In the genomic region with DNA sequence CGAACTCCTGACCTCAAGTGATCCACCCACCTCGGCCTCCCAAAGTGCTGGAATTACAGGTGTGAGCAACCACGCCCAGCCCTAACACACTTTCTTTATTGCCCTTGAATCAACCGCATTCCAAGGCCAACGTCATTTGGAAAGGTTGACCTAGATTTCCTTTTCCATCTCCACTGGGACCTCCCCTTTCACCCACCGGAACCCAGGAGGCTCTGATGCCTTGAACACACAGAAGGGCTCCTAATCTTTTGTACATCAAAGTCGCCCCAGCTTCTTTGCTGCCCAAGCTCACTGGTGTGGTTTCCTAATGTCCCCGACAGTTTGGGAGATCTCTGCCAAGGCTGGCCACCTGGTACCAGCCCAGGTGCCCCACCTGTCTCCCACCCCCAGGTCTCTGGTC, we compare ENCODE assay signal across 10 cellular contexts. TPM values are rescaled to one million over a fixed set of nuclear protein-coding genes. Genes with fewer than 3 reads are reported as not detected.
DNase-seq lines count a peak whose midpoint lies in the region; ATAC-seq and TF ChIP-seq lines count a peak whose summit lies in the region.
"Had no signal": no experiment of that assay in that cellular context is flagged by ENCODE, and none has a peak within 500 bp of the region (broad histone marks: within the 10 kb centered on the region; RNA-seq: fewer than 3 reads in every experiment).

No MANE protein-coding gene starts in this region.

- H3K27me3 Mint-ChIP-seq in activated CD4-positive, alpha-beta memory T cell treated with anti-CD3 and anti-CD28 coated beads, Interleukin-2, amount 10 ng/mL, durations not matched to agents 7 days and 5 days, result no peaks in the 10 kb centered on the region
- peaks cover 8% of the 10 kb centered on the region for H3K27me3 Mint-ChIP-seq in type B pancreatic cell

- peaks cover 17% of the 10 kb centered on the region for H3K4me1 ChIP-seq in cardiac muscle cell (ENCODE audit: low read depth)

- H3K4me3 ChIP-seq in cardiac muscle cell, result no peak overlapping the region

- CTCF ChIA-PET in activated CD4-positive, alpha-beta memory T cell treated with anti-CD3 and anti-CD28 coated beads, Interleukin-2, amount 10 ng/mL, durations not matched to agents 7 days and 5 days (lab: Charles Lee), result interaction anchor here (0.7 to 1.0 kb wide), 3 partner anchors 10 to 127 kb away, joined by 3 to 5 read pairs (median 4); no protein-coding TSS in a partner anchor

- POLR2A ChIA-PET in activated CD4-positive, alpha-beta memory T cell treated with anti-CD3 and anti-CD28 coated beads, Interleukin-2, amount 10 ng/mL, durations not matched to agents 7 days and 5 days (lab: Charles Lee), result interaction anchor here (0.9 to 2.1 kb wide), 5 partner anchors 10 to 128 kb away, joined by 4 to 15 read pairs (median 6); partner anchors contain the start of gene CAB39

- H3K27ac ChIP-seq in cardiac muscle cell, result peak overlapping the region; percentile 22

- no peak overlapping the region for H3K4me3 Mint-ChIP-seq in activated CD4-positive, alpha-beta memory T cell treated with anti-CD3 and anti-CD28 coated beads, Interleukin-2, amount 10 ng/mL, durations not matched to agents 7 days and 5 days
- no peak overlapping the region for H3K4me3 Mint-ChIP-seq in type B pancreatic cell

- intact Hi-C loops in Right ventricle myocardium inferior (cut with DNase I) (loop anchor here (5.0 kb wide), 1 partner anchor 126 kb away; no protein-coding TSS in a partner anchor), left colon (cut with DNase I, micrococcal nuclease) (no loop called here)

- H3K27ac Mint-ChIP-seq in activated CD4-positive, alpha-beta memory T cell treated with anti-CD3 and anti-CD28 coated beads, Interleukin-2, amount 10 ng/mL, durations not matched to agents 7 days and 5 days, result peak overlapping the region; percentile 89
- peak overlapping the region; percentile 55 for H3K27ac Mint-ChIP-seq in type B pancreatic cell

- H3K27me3 ChIP-seq in cardiac muscle cell, result no peaks in the 10 kb centered on the region

- H3K9me3 Mint-ChIP-seq in activated CD4-positive, alpha-beta memory T cell treated with anti-CD3 and anti-CD28 coated beads, Interleukin-2, amount 10 ng/mL, durations not matched to agents 7 days and 5 days, result no peaks in the 10 kb centered on the region
- peaks cover 5% of the 10 kb centered on the region for H3K9me3 Mint-ChIP-seq in type B pancreatic cell

- no peak for ATAC-seq in Right ventricle myocardium inferior
- ATAC-seq in left colon, result peak; percentile 77
- ATAC-seq in HG03097 (IDR thresholded peaks at IDR 0.05; ENCODE audit: low FRiP score, unreplicated experiment), result no peak
- no peak for ATAC-seq in SK-N-SH treated with all-trans-retinoic acid at 6 μM for 48 hours
- ATAC-seq in HG03565 (IDR thresholded peaks at IDR 0.05; ENCODE audit: unreplicated experiment), result no peak

- no peaks in the 10 kb centered on the region for H3K36me3 ChIP-seq in cardiac muscle cell

- no peaks in the 10 kb centered on the region for H3K9me3 ChIP-seq in cardiac muscle cell (ENCODE audit: low read depth)

- H3K36me3 Mint-ChIP-seq in activated CD4-positive, alpha-beta memory T cell treated with anti-CD3 and anti-CD28 coated beads, Interleukin-2, amount 10 ng/mL, durations not matched to agents 7 days and 5 days (ENCODE audit: low read depth), result no peaks in the 10 kb centered on the region
- H3K36me3 Mint-ChIP-seq in type B pancreatic cell, result no peaks in the 10 kb centered on the region

- TF ChIP-seq CTCF in cardiac muscle cell (IDR thresholded peaks at IDR 0.05; ENCODE audit: low read depth, low read length) (no peak), type B pancreatic cell (conservative IDR thresholded peaks at IDR 0.05) (no peak)

- no peak for DNase-seq in cardiac muscle cell (ENCODE audit: low read depth in 1 of 2, low spot score in 1 of 2)
- DNase-seq in Right ventricle myocardium inferior (ENCODE audit: missing footprints), result no peak
- DNase-seq in activated CD4-positive, alpha-beta memory T cell treated with anti-CD3 and anti-CD28 coated beads, Interleukin-2, amount 10 ng/mL, durations not matched to agents 7 days and 5 days, result no peak
- DNase-seq in left colon, result no peak
- no peak for DNase-seq in type B pancreatic cell (ENCODE audit: extremely low spot score, unreplicated experiment)
- DNase-seq: NCI-H2081 treated with DMSO at 0.1 percent for 48 hours, RPMI8226 had no signal

- peaks cover 100% of the 10 kb centered on the region for H3K4me1 Mint-ChIP-seq in activated CD4-positive, alpha-beta memory T cell treated with anti-CD3 and anti-CD28 coated beads, Interleukin-2, amount 10 ng/mL, durations not matched to agents 7 days and 5 days
- peaks cover 46% of the 10 kb centered on the region for H3K4me1 Mint-ChIP-seq in type B pancreatic cell (ENCODE audit: unreplicated experiment)

TF ChIP-seq in SK-N-SH treated with all-trans-retinoic acid at 6 μM for 48 hours, 23 proteins besides CTCF, POLR2A, EP300 and RAD21:
- TF ChIP-seq TCF4 (CRISPR knock-in tag; IDR thresholded peaks at IDR 0.05; ENCODE audit: borderline replicate concordance) (no peak), CREB5 (CRISPR knock-in tag; IDR thresholded peaks at IDR 0.05; ENCODE audit: low read depth) (no peak), BACH2 (CRISPR knock-in tag; IDR thresholded peaks at IDR 0.05; ENCODE audit: borderline replicate concordance) (no peak), PPARA (CRISPR knock-in tag; IDR thresholded peaks at IDR 0.05; ENCODE audit: borderline replicate concordance) (no peak), OSR1 (CRISPR knock-in tag; IDR thresholded peaks at IDR 0.05) (no peak), TSHZ2 (CRISPR knock-in tag; IDR thresholded peaks at IDR 0.05) (no peak), RARB (CRISPR knock-in tag; IDR thresholded peaks at IDR 0.05) (no peak), ZNF8 (CRISPR knock-in tag; IDR thresholded peaks at IDR 0.05) (no peak)
- TF ChIP-seq, protein P1, sequence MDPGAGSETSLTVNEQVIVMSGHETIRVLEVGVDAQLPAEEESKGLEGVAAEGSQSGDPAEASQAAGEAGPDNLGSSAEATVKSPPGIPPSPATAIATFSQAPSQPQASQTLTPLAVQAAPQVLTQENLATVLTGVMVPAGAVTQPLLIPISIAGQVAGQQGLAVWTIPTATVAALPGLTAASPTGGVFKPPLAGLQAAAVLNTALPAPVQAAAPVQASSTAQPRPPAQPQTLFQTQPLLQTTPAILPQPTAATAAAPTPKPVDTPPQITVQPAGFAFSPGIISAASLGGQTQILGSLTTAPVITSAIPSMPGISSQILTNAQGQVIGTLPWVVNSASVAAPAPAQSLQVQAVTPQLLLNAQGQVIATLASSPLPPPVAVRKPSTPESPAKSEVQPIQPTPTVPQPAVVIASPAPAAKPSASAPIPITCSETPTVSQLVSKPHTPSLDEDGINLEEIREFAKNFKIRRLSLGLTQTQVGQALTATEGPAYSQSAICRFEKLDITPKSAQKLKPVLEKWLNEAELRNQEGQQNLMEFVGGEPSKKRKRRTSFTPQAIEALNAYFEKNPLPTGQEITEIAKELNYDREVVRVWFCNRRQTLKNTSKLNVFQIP (CRISPR knock-in tag; IDR thresholded peaks at IDR 0.05; ENCODE audit: borderline replicate concordance, low read depth), result no peak

RNA-seq across cellular contexts. Expression of gene CAB39, which starts 46.2 kb away (rescaled TPM):
- total RNA-seq in cardiac muscle cell (31.9 and 32.3 TPM in 2 replicates), Right ventricle myocardium inferior (91.9 TPM), left colon (100 to 1,000 TPM; 116 to 143 TPM), type B pancreatic cell (ENCODE audit: low replicate concordance) (49.2 and 66.9 TPM in 2 replicates)
- 36.2 and 36.7 TPM in 2 replicates for polyA plus RNA-seq in cardiac muscle cell
- total RNA-seq in activated CD4-positive, alpha-beta memory T cell treated with anti-CD3 and anti-CD28 coated beads, Interleukin-2, amount 10 ng/mL, durations not matched to agents 7 days and 5 days, result 100 to 1,000 TPM; 156 to 161 TPM
